Comparison of ENCODE assay signal across 11 cellular contexts in the genomic region with DNA sequence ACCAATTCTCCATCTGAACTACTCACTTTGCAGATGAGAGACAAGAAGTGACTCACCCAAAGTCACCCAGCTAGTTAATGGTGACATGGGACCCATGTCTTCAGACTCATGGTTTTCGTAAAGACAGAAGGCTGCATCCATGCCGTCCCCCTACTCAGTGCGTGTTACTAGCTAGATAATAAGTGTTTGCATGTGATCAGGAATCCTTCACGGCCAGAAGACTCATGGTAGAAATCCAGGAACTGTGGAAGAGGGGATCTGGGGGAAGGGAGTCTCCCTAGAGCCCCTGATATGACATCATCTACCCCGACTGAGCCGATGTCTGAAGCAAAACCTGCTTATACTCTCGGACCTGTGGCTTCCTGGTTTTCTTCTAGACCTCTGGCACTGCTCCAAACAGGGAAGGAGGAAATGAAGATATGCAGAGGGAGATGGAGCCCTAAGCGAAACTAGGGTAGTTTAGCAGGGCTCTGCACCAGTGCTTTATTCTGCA. TPM values are rescaled to one million over a fixed set of nuclear protein-coding genes. Genes with fewer than 3 reads are reported as not detected.
DNase-seq lines count a peak whose midpoint lies in the region; ATAC-seq and TF ChIP-seq lines count a peak whose summit lies in the region.
"Had no signal": no experiment of that assay in that cellular context is flagged by ENCODE, and none has a peak within 500 bp of the region (broad histone marks: within the 10 kb centered on the region; RNA-seq: fewer than 3 reads in every experiment).

No MANE protein-coding gene starts in this region.

- WGBS in lung, 2 donors: 33 to 36% methylated on average over 8 of the region's 8 CpGs

- no peak overlapping the region for H3K4me3 ChIP-seq in NB4 (ENCODE audit: low read depth, low read length)
- no peak overlapping the region for H3K4me3 ChIP-seq in lung

- TF ChIP-seq POLR2A in NB4 (IDR thresholded peaks at IDR 0.05; ENCODE audit: extremely low read depth, insufficient read length): no peak

- no peaks in the 10 kb centered on the region for H3K36me3 ChIP-seq in lung (ENCODE audit: control insufficient read depth in 2 of 2, insufficient read depth in 2 of 2, low read length in 2 of 2)

- no peak overlapping the region for H3K27ac ChIP-seq in lung (ENCODE audit: low read depth in 1 of 2, low read length in 1 of 2)

- DNase-seq in DMS79 (lab: John Stamatoyannopoulos, UW) (peak; percentile 97), NB4 (ENCODE audit: low read depth) (peak; percentile 53), UCSD-AML1 (lab: John Stamatoyannopoulos, UW; ENCODE audit: unreplicated experiment) (peak; percentile 22), lung (ENCODE audit: low spot score) (peak; percentile 32), EL (no peak)
- DNase-seq: activated naive CD4-positive, alpha-beta T cell had no signal

- H3K27me3 ChIP-seq in lung (ENCODE audit: control insufficient read depth, insufficient read depth): no peaks in the 10 kb centered on the region

- no peak for TF ChIP-seq CTCF in NB4 (IDR thresholded peaks at IDR 0.05; ENCODE audit: low read depth, low read length)
- TF ChIP-seq CTCF in lung (IDR thresholded peaks at IDR 0.05; ENCODE audit: control extremely low read depth, extremely low read depth): no peak

- peak; percentile 41 for ATAC-seq in lung (ENCODE audit: insufficient read depth, low FRiP score)
- no peak for ATAC-seq in GM21423 (IDR thresholded peaks at IDR 0.05; ENCODE audit: unreplicated experiment)
- ATAC-seq in GM18517 (IDR thresholded peaks at IDR 0.05; ENCODE audit: unreplicated experiment): no peak
- ATAC-seq in HG02981 (IDR thresholded peaks at IDR 0.05; ENCODE audit: unreplicated experiment): no peak
- ATAC-seq: activated CD4-positive, CD25-positive, alpha-beta regulatory T cell treated with anti-CD3 and anti-CD28 coated beads, Interleukin-2, amount 50 U/mL, for 24 hours had no signal

- no peaks in the 10 kb centered on the region for H3K4me1 ChIP-seq in lung (ENCODE audit: control insufficient read depth in 2 of 2, insufficient read depth in 2 of 2, low read length in 2 of 2)

- peaks cover 0 to 2% of the 10 kb centered on the region in 2 donors for H3K9me3 ChIP-seq in lung (ENCODE audit: control insufficient read depth in 2 of 2, insufficient read depth in 1 of 2, low read length in 1 of 2)

RNA-seq across cellular contexts. Expression of a gene that starts 3.3 kb away (rescaled TPM):
- under 1 TPM; 0.25 to 0.88 TPM for total RNA-seq in lung
- 1 to 10 TPM in 1 of 2 donors, under 1 TPM in 1; 0.12 to 1.1 TPM for polyA plus RNA-seq in lung
- total RNA-seq: neural crest cell had no signal

RNA-seq across cellular contexts. Expression of a gene that starts 24.4 kb away (rescaled TPM):
- total RNA-seq in lung: 10 to 100 TPM; 17.3 to 20.6 TPM
- 10 to 100 TPM in 1 of 2 donors, 1 to 10 TPM in 1; 7.5 to 17.4 TPM for polyA plus RNA-seq in lung

RNA-seq across cellular contexts. Expression of a gene that starts 24.5 kb away (rescaled TPM):
- total RNA-seq in lung: 10 to 100 TPM; 19.0 to 22.8 TPM
- 10 to 100 TPM; 24.8 to 41.8 TPM for polyA plus RNA-seq in lung

RNA-seq across cellular contexts. Expression of a gene that starts 40.2 kb away (rescaled TPM):
- 1 to 10 TPM; 6.2 to 7.0 TPM for total RNA-seq in lung
- 1 to 10 TPM; 1.8 TPM for polyA plus RNA-seq in lung

RNA-seq across cellular contexts. Expression of a gene that starts 49.5 kb away (rescaled TPM):
- 10 to 100 TPM in 1 of 2 donors, 1 to 10 TPM in 1; 8.8 to 12.7 TPM for total RNA-seq in lung
- 10 to 100 TPM in 1 of 2 donors, 1 to 10 TPM in 1; 9.2 to 12.7 TPM for polyA plus RNA-seq in lung
- total RNA-seq: neural crest cell had no signal
